10 cellular contexts compared by ENCODE assay signal in genomic region chr1:108000620-108001105, GRCh38. TPM values are rescaled to one million over a fixed set of nuclear protein-coding genes. Genes with fewer than 3 reads are reported as not detected.
DNase-seq lines count a peak whose midpoint lies in the region; ATAC-seq, FAIRE-seq and TF ChIP-seq lines count a peak whose summit lies in the region.
"Had no signal": no experiment of that assay in that cellular context is flagged by ENCODE, and none has a peak within 500 bp of the region (broad histone marks: within the 10 kb centered on the region; RNA-seq: fewer than 3 reads in every experiment).

No MANE protein-coding gene starts in this region.

- no peak overlapping the region for H3K27ac ChIP-seq in IMR-90 (ENCODE audit: insufficient read depth, low read length)
- H3K27ac ChIP-seq in RWPE2 (ENCODE audit: poor library complexity, severe bottlenecking): peak overlapping the region; percentile 7
- H3K27ac ChIP-seq in foreskin keratinocyte: no peak overlapping the region
- peak overlapping the region in 1 of 2 donors; percentile 4 for H3K27ac ChIP-seq in small intestine (ENCODE audit: low read depth in 1 of 2, low read length in 1 of 2)
- H3K27ac ChIP-seq: esophagus muscularis mucosa had no signal

- peak; percentile 24 for DNase-seq in IMR-90
- DNase-seq in RWPE2 (ENCODE audit: low spot score): peak; percentile 61
- peak in 1 of 2 donors; percentile 69 for DNase-seq in foreskin keratinocyte
- DNase-seq in small intestine: peak; percentile 89
- no peak for DNase-seq in activated CD8-positive, alpha-beta T cell treated with anti-CD3 and anti-CD28 coated beads for 36 hours
- DNase-seq: activated CD8-positive, alpha-beta memory T cell treated with anti-CD3 and anti-CD28 coated beads, Interleukin-2, amount 50 U/mL, for 48 hours had no signal

- no peaks in the 10 kb centered on the region for H3K36me3 Mint-ChIP-seq in activated CD8-positive, alpha-beta T cell treated with anti-CD3 and anti-CD28 coated beads for 36 hours (ENCODE audit: low read depth)

- no peak for FAIRE-seq in small intestine (lab: Jason Lieb, UNC)

- no peak overlapping the region for H4K91ac ChIP-seq in IMR-90 (ENCODE audit: insufficient read depth, low read depth, low read length)

- H3K4me3 ChIP-seq in IMR-90 (ENCODE audit: insufficient read depth, low read depth, low read length) (no peak overlapping the region), RWPE2 (ENCODE audit: severe bottlenecking) (no peak overlapping the region), small intestine (ENCODE audit: low read depth in 1 of 2, low read length in 2 of 2) (no peak overlapping the region)
- H3K4me3 ChIP-seq: esophagus muscularis mucosa had no signal

- H2BK15ac ChIP-seq in IMR-90 (ENCODE audit: low read depth, low read length): no peak overlapping the region

- H4K20me1 ChIP-seq in IMR-90 (ENCODE audit: insufficient read depth, low read length): no peaks in the 10 kb centered on the region

- no peaks in the 10 kb centered on the region for H3K79me1 ChIP-seq in IMR-90 (ENCODE audit: low read depth in 1 of 2, low read length in 2 of 2)

- H3K4me2 ChIP-seq in IMR-90 (ENCODE audit: low read depth, low read length): no peak overlapping the region

- in situ Hi-C loops in IMR-90 (cut with MboI; ENCODE audit: low sequenced_read_pairs): no loop called here

- H3K27me3 ChIP-seq in IMR-90 (ENCODE audit: control insufficient read depth, insufficient read depth, low read length): no peaks in the 10 kb centered on the region
- no peaks in the 10 kb centered on the region for H3K27me3 ChIP-seq in RWPE2 (ENCODE audit: insufficient read depth, poor library complexity, severe bottlenecking)
- no peaks in the 10 kb centered on the region for H3K27me3 ChIP-seq in foreskin keratinocyte
- H3K27me3 ChIP-seq in small intestine (ENCODE audit: control insufficient read depth in 2 of 2, insufficient read depth in 2 of 2, low read length in 2 of 2): no peaks in the 10 kb centered on the region
- H3K27me3 ChIP-seq: esophagus muscularis mucosa had no signal

- H3K56ac ChIP-seq in IMR-90 (ENCODE audit: extremely low read depth, insufficient read depth, low read length): no peak overlapping the region

- TF ChIP-seq CTCF in IMR-90 (conservative IDR thresholded peaks at IDR 0.05; ENCODE audit: low read depth, low read length) (no peak), RWPE2 (IDR thresholded peaks at IDR 0.05; ENCODE audit: poor library complexity, severe bottlenecking) (no peak), foreskin keratinocyte (conservative IDR thresholded peaks at IDR 0.05) (no peak)
- no peak for TF ChIP-seq CTCF in activated CD8-positive, alpha-beta T cell treated with anti-CD3 and anti-CD28 coated beads for 36 hours (IDR thresholded peaks at IDR 0.05)

- H3K9me3 Mint-ChIP-seq in activated CD8-positive, alpha-beta T cell treated with anti-CD3 and anti-CD28 coated beads for 36 hours: peaks cover 2% of the 10 kb centered on the region

- no peaks in the 10 kb centered on the region for H3K4me1 ChIP-seq in IMR-90 (ENCODE audit: control insufficient read depth, insufficient read depth, low read length)
- H3K4me1 ChIP-seq in RWPE2 (ENCODE audit: insufficient read depth, poor library complexity, severe bottlenecking): peaks cover 4% of the 10 kb centered on the region
- no peaks in the 10 kb centered on the region for H3K4me1 ChIP-seq in foreskin keratinocyte
- peaks cover 4% of the 10 kb centered on the region in 2 donors for H3K4me1 ChIP-seq in small intestine (ENCODE audit: control insufficient read depth in 2 of 2, insufficient read depth in 1 of 2, low read depth in 1 of 2, low read length in 1 of 2)

- no peak overlapping the region for H2BK5ac ChIP-seq in IMR-90 (ENCODE audit: low read depth, low read length, poor library complexity, severe bottlenecking)

- H3K23ac ChIP-seq in IMR-90 (ENCODE audit: low read depth, low read length): no peak overlapping the region

- WGBS in IMR-90 (ENCODE audit: extremely low coverage in 2 of 2, insufficient read length in 1 of 2), 2 experiments: no CpG with 5 or more reads among the region's 2 CpGs
- WGBS in small intestine, 3 donors: 6 to 28% (median 23%) methylated on average over 2 of the region's 2 CpGs

- CTCF ChIA-PET in IMR-90 (lab: Yijun Ruan, JAX): no interaction called here
- CTCF ChIA-PET in activated CD8-positive, alpha-beta T cell treated with anti-CD3 and anti-CD28 coated beads for 36 hours (lab: Charles Lee): interaction anchor here (1.5 kb wide), 1 partner anchor 13 kb away, joined by 4 read pairs; no protein-coding TSS in a partner anchor

- ATAC-seq in IMR-90 (ENCODE audit: low read depth) (no peak), RWPE2 (ENCODE audit: low read depth) (peak; percentile 72; the same call in 2 of the 3 replicates), foreskin keratinocyte (peak; percentile 65), HG02938 (IDR thresholded peaks at IDR 0.05; ENCODE audit: unreplicated experiment) (no peak), GM18505 (IDR thresholded peaks at IDR 0.05; ENCODE audit: unreplicated experiment) (no peak)
- no peak for ATAC-seq in activated CD8-positive, alpha-beta T cell treated with anti-CD3 and anti-CD28 coated beads for 36 hours

- no peak overlapping the region for H3K18ac ChIP-seq in IMR-90 (ENCODE audit: low read depth, low read length)

- H4K5ac ChIP-seq in IMR-90 (ENCODE audit: low read depth, low read length): no peak overlapping the region

- H3K14ac ChIP-seq in IMR-90 (replicated peaks; ENCODE audit: low read depth, low read length): no peak overlapping the region

- no peaks in the 10 kb centered on the region for H3K9me3 ChIP-seq in IMR-90 (ENCODE audit: control insufficient read depth, insufficient read depth, low read length)
- no peaks in the 10 kb centered on the region for H3K9me3 ChIP-seq in RWPE2 (ENCODE audit: severe bottlenecking)
- H3K9me3 ChIP-seq in small intestine (ENCODE audit: control insufficient read depth, low read depth): no peaks in the 10 kb centered on the region
- H3K9me3 ChIP-seq: esophagus muscularis mucosa had no signal

- TF ChIP-seq POLR2A in IMR-90 (IDR thresholded peaks at IDR 0.05; ENCODE audit: low read depth, low read length) (no peak), GM18505 (IDR thresholded peaks at IDR 0.05; ENCODE audit: borderline replicate concordance, extremely low read depth, insufficient read depth, insufficient read length) (no peak)

- dilution Hi-C loops in IMR-90 (cut with HindIII; ENCODE audit: low sequenced_read_pairs, unreplicated experiment): no loop called here

- no peak overlapping the region for H2BK120ac ChIP-seq in IMR-90 (ENCODE audit: low read depth, low read length)

- no peak overlapping the region for H3K27ac Mint-ChIP-seq in activated CD8-positive, alpha-beta T cell treated with anti-CD3 and anti-CD28 coated beads for 36 hours

- no peak overlapping the region for H3K4me3 Mint-ChIP-seq in activated CD8-positive, alpha-beta T cell treated with anti-CD3 and anti-CD28 coated beads for 36 hours

- no TSS peak for BruUV-seq in IMR-90 (replicated peaks; lab: Mats Ljungman, UMichigan)

- no peak overlapping the region for H4K8ac ChIP-seq in IMR-90 (ENCODE audit: low read depth in 2 of 2, low read length in 2 of 2)

- H2AK9ac ChIP-seq in IMR-90 (replicated peaks; ENCODE audit: low read depth, low read length, poor library complexity): no peak overlapping the region

- no peaks in the 10 kb centered on the region for H3K4me1 Mint-ChIP-seq in activated CD8-positive, alpha-beta T cell treated with anti-CD3 and anti-CD28 coated beads for 36 hours (ENCODE audit: low read depth)

- no peak overlapping the region for H2AK5ac ChIP-seq in IMR-90 (ENCODE audit: low read depth, low read length)

- intact Hi-C loops in IMR-90 (cut with micrococcal nuclease): no loop called here
- intact Hi-C loops in activated CD8-positive, alpha-beta T cell treated with anti-CD3 and anti-CD28 coated beads for 36 hours (cut with micrococcal nuclease): no loop called here

- no peaks in the 10 kb centered on the region for H3K27me3 Mint-ChIP-seq in activated CD8-positive, alpha-beta T cell treated with anti-CD3 and anti-CD28 coated beads for 36 hours

- H3K4ac ChIP-seq in IMR-90 (ENCODE audit: low read depth, low read length): no peak overlapping the region

- H3K9ac ChIP-seq in IMR-90 (ENCODE audit: low read depth, low read length): no peak overlapping the region

- no peaks in the 10 kb centered on the region for H3K36me3 ChIP-seq in IMR-90 (ENCODE audit: control insufficient read depth, insufficient read depth, low read length)
- no peaks in the 10 kb centered on the region for H3K36me3 ChIP-seq in RWPE2 (ENCODE audit: low read depth)
- no peaks in the 10 kb centered on the region for H3K36me3 ChIP-seq in small intestine (ENCODE audit: control insufficient read depth in 2 of 2, insufficient read depth in 2 of 2, low read length in 2 of 2)
- H3K36me3 ChIP-seq: esophagus muscularis mucosa had no signal

- H3K9me1 ChIP-seq in IMR-90 (ENCODE audit: insufficient read depth, low read length): no peaks in the 10 kb centered on the region

- no peak overlapping the region for H2BK20ac ChIP-seq in IMR-90 (ENCODE audit: low read depth, low read length)

- no peak for TF ChIP-seq RAD21 in IMR-90 (IDR thresholded peaks at IDR 0.05; ENCODE audit: low read length)

- no peak overlapping the region for H2AFZ ChIP-seq in IMR-90 (replicated peaks; ENCODE audit: low read length, poor library complexity)

- POLR2A ChIA-PET in IMR-90 (lab: Charles Lee; ENCODE audit: unreplicated experiment): no interaction called here
- POLR2A ChIA-PET in activated CD8-positive, alpha-beta T cell treated with anti-CD3 and anti-CD28 coated beads for 36 hours (lab: Charles Lee): no interaction called here

TF ChIP-seq in IMR-90, 13 proteins besides CTCF, POLR2A, EP300 and RAD21:
- TF ChIP-seq BHLHE40 (IDR thresholded peaks at IDR 0.05; ENCODE audit: low read depth, low read length) (no peak), NFE2L2 (IDR thresholded peaks at IDR 0.05; ENCODE audit: low read depth, low read length) (no peak), MXI1 (IDR thresholded peaks at IDR 0.05; ENCODE audit: borderline replicate concordance, low read depth, low read length) (no peak), SMC3 (IDR thresholded peaks at IDR 0.05; ENCODE audit: low read depth, low read length) (no peak)

RNA-seq across cellular contexts. Expression of gene VAV3, which starts 35.7 kb away (rescaled TPM):
- total RNA-seq in IMR-90 (2012; rRNA removed) (0.18 and 0.28 TPM in 2 replicates), foreskin keratinocyte (9.7 and 10.3 TPM in 2 replicates)
- polyA plus RNA-seq in IMR-90 (2012; rRNA removed) (0.12 and 0.20 TPM in 2 replicates), foreskin keratinocyte (2.2 and 2.6 TPM in 2 replicates), small intestine (10 to 100 TPM in 1 of 3 donors, 1 to 10 TPM in 2; 5.4 to 12.8 (median 9.6) TPM)
- polyA plus RNA-seq in IMR-90 (2012; cell fraction: cytosol; rRNA removed): 0.01 and 0.08 TPM in 2 replicates
- polyA plus RNA-seq in IMR-90 (2012; cell fraction: nucleus; rRNA removed; ENCODE audit: low replicate concordance): 0.01 and 0.13 TPM in 2 replicates
- 1 to 10 TPM; 5.3 to 6.2 TPM for total RNA-seq in activated CD8-positive, alpha-beta T cell treated with anti-CD3 and anti-CD28 coated beads for 36 hours
- total RNA-seq: osteocyte had no signal

Comparison
In these comparisons a context has a peak if more than half of its experiments do, and no peak if none do; other contexts are left out.
1. ATAC-seq: peak in RWPE2 (single experiment) and foreskin keratinocyte (single experiment); none in IMR-90 (single experiment), HG02938 (single experiment), GM18505 (single experiment) and activated CD8-positive, alpha-beta T cell treated with anti-CD3 and anti-CD28 coated beads for 36 hours (single experiment).